ENCODE assay signal across 14 cellular contexts in the genomic region with DNA sequence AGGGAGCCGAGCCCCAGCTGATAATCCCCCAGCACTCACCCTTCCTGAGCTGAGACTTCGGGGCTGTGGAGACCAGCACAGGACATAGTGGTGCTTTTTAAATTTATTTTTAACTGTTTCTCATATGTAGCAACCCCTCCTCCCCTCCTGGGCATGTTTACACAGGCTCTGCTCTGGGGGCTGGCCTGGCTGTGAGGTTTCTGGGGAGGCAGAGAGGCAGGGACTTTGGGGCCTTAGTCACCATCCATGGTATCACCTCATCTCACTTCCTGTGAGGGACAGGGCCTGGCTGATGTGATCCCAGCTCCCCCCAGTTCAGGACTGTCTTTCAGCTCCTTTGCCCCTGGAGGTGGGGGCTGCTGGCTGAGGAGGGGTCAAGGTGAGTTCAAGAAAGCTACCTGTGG. TPM values are rescaled to one million over a fixed set of nuclear protein-coding genes. Genes with fewer than 3 reads are reported as not detected.
DNase-seq lines count a peak whose midpoint lies in the region; ATAC-seq and TF ChIP-seq lines count a peak whose summit lies in the region.
"Had no signal": no experiment of that assay in that cellular context is flagged by ENCODE, and none has a peak within 500 bp of the region (broad histone marks: within the 10 kb centered on the region; RNA-seq: fewer than 3 reads in every experiment).

No MANE protein-coding gene starts in this region.

- ATAC-seq in heart left ventricle (no peak), Right ventricle myocardium inferior (no peak)
- ATAC-seq: HepG2 had no signal

- CTCF ChIA-PET in OCI-LY7 (lab: Charles Lee; ENCODE audit: unreplicated experiment) = no interaction called here

- peak overlapping the region; percentile 28 for H3K27ac Mint-ChIP-seq in activated T-helper 1 cell treated with anti-CD3 and anti-CD28 coated beads, Interleukin-12 subunit alpha, Interleukin-12 subunit beta, Interleukin-2, Interleukin-4 antibody, amounts not matched to agents 30 ng/mL and 10 ng/mL and 1 ng/mL, durations not matched to agents 14 hours and 24 hours and 36 hours

- BruUV-seq in OCI-LY7 (replicated peaks; lab: Mats Ljungman, UMichigan) = no TSS peak

- H3K36me3 Mint-ChIP-seq in activated T-helper 1 cell treated with anti-CD3 and anti-CD28 coated beads, Interleukin-12 subunit alpha, Interleukin-12 subunit beta, Interleukin-2, Interleukin-4 antibody, amounts not matched to agents 30 ng/mL and 10 ng/mL and 1 ng/mL, durations not matched to agents 14 hours and 24 hours and 36 hours (ENCODE audit: low read depth) = peaks cover 20% of the 10 kb centered on the region

- H3K4me2 ChIP-seq in OCI-LY7 (ENCODE audit: low read length) = no peak overlapping the region

- no peaks in the 10 kb centered on the region for H4K20me1 ChIP-seq in OCI-LY7 (ENCODE audit: insufficient read depth, low read length)

- H3K36me3 ChIP-seq in heart left ventricle (peaks cover 0 to 64% (median 41%) of the 10 kb centered on the region in 9 donors), right atrium auricular region (peaks cover 39% of the 10 kb centered on the region), uterus (no peaks in the 10 kb centered on the region), OCI-LY7 (ENCODE audit: insufficient read depth, low read length) (peaks cover 18% of the 10 kb centered on the region)

- H3K4me1 ChIP-seq in heart left ventricle (peaks cover 0 to 78% (median 53%) of the 10 kb centered on the region in 12 donors), right atrium auricular region (peaks cover 0 to 84% of the 10 kb centered on the region in 2 donors), uterus (no peaks in the 10 kb centered on the region), OCI-LY7 (ENCODE audit: insufficient read depth, low read length, poor library complexity, severe bottlenecking) (no peaks in the 10 kb centered on the region)

- H3K27ac ChIP-seq in heart left ventricle (peak overlapping the region; percentile 2 to 79 (median 44)), right atrium auricular region (peak overlapping the region; percentile 65 to 77), uterus (peak overlapping the region; percentile 7 to 39), OCI-LY7 (ENCODE audit: low read depth, low read length, poor library complexity, severe bottlenecking) (no peak overlapping the region)
- H3K27ac ChIP-seq: vagina had no signal

- H3K4me3 Mint-ChIP-seq in activated T-helper 1 cell treated with anti-CD3 and anti-CD28 coated beads, Interleukin-12 subunit alpha, Interleukin-12 subunit beta, Interleukin-2, Interleukin-4 antibody, amounts not matched to agents 30 ng/mL and 10 ng/mL and 1 ng/mL, durations not matched to agents 14 hours and 24 hours and 36 hours = no peak overlapping the region
- H3K4me3 Mint-ChIP-seq: immature natural killer cell had no signal

- no peaks in the 10 kb centered on the region for H3K27me3 ChIP-seq in heart left ventricle
- no peaks in the 10 kb centered on the region for H3K27me3 ChIP-seq in right atrium auricular region
- H3K27me3 ChIP-seq in uterus = no peaks in the 10 kb centered on the region
- H3K27me3 ChIP-seq: vagina had no signal

- WGBS in heart left ventricle, 4 donors = 60 to 81% (median 73%) methylated on average over 2 of the region's 2 CpGs

- no peak overlapping the region for H3K4me3 ChIP-seq in heart left ventricle
- H3K4me3 ChIP-seq in right atrium auricular region = no peak overlapping the region
- no peak overlapping the region for H3K4me3 ChIP-seq in uterus
- no peak overlapping the region for H3K4me3 ChIP-seq in OCI-LY7 (ENCODE audit: low read depth, low read length, poor library complexity, severe bottlenecking)
- H3K4me3 ChIP-seq: vagina had no signal

- H3K4me1 Mint-ChIP-seq in activated T-helper 1 cell treated with anti-CD3 and anti-CD28 coated beads, Interleukin-12 subunit alpha, Interleukin-12 subunit beta, Interleukin-2, Interleukin-4 antibody, amounts not matched to agents 30 ng/mL and 10 ng/mL and 1 ng/mL, durations not matched to agents 14 hours and 24 hours and 36 hours (ENCODE audit: low read depth) = peaks cover 49% of the 10 kb centered on the region

- H3K27me3 Mint-ChIP-seq in activated T-helper 1 cell treated with anti-CD3 and anti-CD28 coated beads, Interleukin-12 subunit alpha, Interleukin-12 subunit beta, Interleukin-2, Interleukin-4 antibody, amounts not matched to agents 30 ng/mL and 10 ng/mL and 1 ng/mL, durations not matched to agents 14 hours and 24 hours and 36 hours (ENCODE audit: insufficient read depth) = no peaks in the 10 kb centered on the region

- DNase-seq in heart left ventricle (no peak), Right ventricle myocardium inferior (ENCODE audit: missing footprints) (no peak), right atrium auricular region (ENCODE audit: low spot score) (no peak), uterus (no peak), OCI-LY7 (ENCODE audit: low spot score) (no peak), NCI-H82 treated with DMSO at 0.1 percent for 48 hours (lab: John Stamatoyannopoulos, UW; ENCODE audit: unreplicated experiment) (no peak), NOMO-1 (lab: John Stamatoyannopoulos, UW; ENCODE audit: unreplicated experiment in 2 of 2) (no peak)
- no peak for DNase-seq in activated T-helper 1 cell treated with anti-CD3 and anti-CD28 coated beads, Interleukin-12 subunit alpha, Interleukin-12 subunit beta, Interleukin-2, Interleukin-4 antibody, amounts not matched to agents 30 ng/mL and 10 ng/mL and 1 ng/mL, durations not matched to agents 14 hours and 24 hours and 36 hours (ENCODE audit: low spot score)
- DNase-seq: DMS79 treated with DMSO at 0.1 percent for 48 hours, immature natural killer cell, NCI-H1417, NCI-H345 had no signal

- no peaks in the 10 kb centered on the region for H3K9me2 ChIP-seq in OCI-LY7 (ENCODE audit: insufficient read depth, low read length)

- no peaks in the 10 kb centered on the region for H3K9me3 Mint-ChIP-seq in activated T-helper 1 cell treated with anti-CD3 and anti-CD28 coated beads, Interleukin-12 subunit alpha, Interleukin-12 subunit beta, Interleukin-2, Interleukin-4 antibody, amounts not matched to agents 30 ng/mL and 10 ng/mL and 1 ng/mL, durations not matched to agents 14 hours and 24 hours and 36 hours
- H3K9me3 Mint-ChIP-seq: immature natural killer cell had no signal

- POLR2A ChIA-PET in OCI-LY7 (lab: Charles Lee) = interaction anchor here (1.4 kb wide), 1 partner anchor 12 kb away, joined by 3 read pairs; no protein-coding TSS in a partner anchor

- H3K9me3 ChIP-seq in heart left ventricle (no peaks in the 10 kb centered on the region), right atrium auricular region (no peaks in the 10 kb centered on the region), uterus (no peaks in the 10 kb centered on the region), OCI-LY7 (ENCODE audit: low read length) (no peaks in the 10 kb centered on the region)
- H3K9me3 ChIP-seq: vagina had no signal

- intact Hi-C loops in heart left ventricle (cut with DNase I) (loop anchor here in 2 of 10 donors (2.0 kb wide), 2 partner anchors 17 to 69 kb away; no protein-coding TSS in a partner anchor), Right ventricle myocardium inferior (cut with DNase I) (no loop called here), uterus (cut with DNase I; ENCODE audit: low total_unique reads) (loop anchor here (5.0 kb wide), 1 partner anchor 69 kb away; no protein-coding TSS in a partner anchor), OCI-LY7 (cut with micrococcal nuclease; ENCODE audit: unreplicated experiment) (no loop called here)
- intact Hi-C loops in activated T-helper 1 cell treated with anti-CD3 and anti-CD28 coated beads, Interleukin-12 subunit alpha, Interleukin-12 subunit beta, Interleukin-2, Interleukin-4 antibody, amounts not matched to agents 30 ng/mL and 10 ng/mL and 1 ng/mL, durations not matched to agents 14 hours and 24 hours and 36 hours (cut with micrococcal nuclease) = loop anchor here (1.0 to 2.0 kb wide), 2 partner anchors 13 to 31 kb away; partner anchors contain the start of gene ANGEL1

- TF ChIP-seq CTCF in heart left ventricle (IDR thresholded peaks at IDR 0.05) = no peak
- no peak for TF ChIP-seq CTCF in right atrium auricular region (IDR thresholded peaks at IDR 0.05)
- TF ChIP-seq CTCF in uterus (IDR thresholded peaks at IDR 0.05) = no peak
- TF ChIP-seq CTCF in OCI-LY7 (conservative IDR thresholded peaks at IDR 0.05; ENCODE audit: low read length) = no peak

- no peaks in the 10 kb centered on the region for H3K79me2 ChIP-seq in OCI-LY7 (ENCODE audit: insufficient read depth, low read depth, low read length)

- no peak overlapping the region for H2AFZ ChIP-seq in OCI-LY7 (ENCODE audit: low read length)

- TF ChIP-seq POLR2A in heart left ventricle (IDR thresholded peaks at IDR 0.05) (no peak), uterus (IDR thresholded peaks at IDR 0.05) (no peak)

RNA-seq across cellular contexts. Expression of gene VASH1, which starts 20.4 kb away (rescaled TPM):
- total RNA-seq in heart left ventricle = 10 to 100 TPM in 6 of 9 donors, 1 to 10 TPM in 3; 7.8 to 30.8 (median 11.1) TPM
- polyA plus RNA-seq in heart left ventricle = 10 to 100 TPM in 1 of 2 donors, 1 to 10 TPM in 1; 9.9 to 25.2 TPM
- total RNA-seq in Right ventricle myocardium inferior = 14.4 TPM
- total RNA-seq in activated T-helper 1 cell treated with anti-CD3 and anti-CD28 coated beads, Interleukin-12 subunit alpha, Interleukin-12 subunit beta, Interleukin-2, Interleukin-4 antibody, amounts not matched to agents 30 ng/mL and 10 ng/mL and 1 ng/mL, durations not matched to agents 14 hours and 24 hours and 36 hours = 6.1 and 7.1 TPM in 2 replicates
- 10 to 100 TPM; 14.3 to 26.1 TPM for total RNA-seq in right atrium auricular region
- 10 to 100 TPM in 3 of 4 donors, 1 to 10 TPM in 1; 3.6 to 23.4 (median 16.4) TPM for total RNA-seq in uterus
- not detected in 2 replicates for total RNA-seq in OCI-LY7 (2014; rRNA removed; shearing (Covaris generic))
- total RNA-seq in OCI-LY7 (2022) = not detected in 2 replicates

RNA-seq across cellular contexts. Expression of gene ANGEL1, which starts 31.0 kb away (rescaled TPM):
- total RNA-seq in heart left ventricle = 10 to 100 TPM in 8 of 9 donors, 1 to 10 TPM in 1; 9.3 to 16.3 (median 13.8) TPM
- polyA plus RNA-seq in heart left ventricle = 10 to 100 TPM in 1 of 2 donors, 1 to 10 TPM in 1; 9.5 to 10.7 TPM
- total RNA-seq in Right ventricle myocardium inferior = 10.5 TPM
- total RNA-seq in activated T-helper 1 cell treated with anti-CD3 and anti-CD28 coated beads, Interleukin-12 subunit alpha, Interleukin-12 subunit beta, Interleukin-2, Interleukin-4 antibody, amounts not matched to agents 30 ng/mL and 10 ng/mL and 1 ng/mL, durations not matched to agents 14 hours and 24 hours and 36 hours = 14.1 and 14.8 TPM in 2 replicates
- total RNA-seq in right atrium auricular region = 10 to 100 TPM; 19.6 to 23.6 TPM
- total RNA-seq in uterus = 10 to 100 TPM in 2 of 4 donors, 1 to 10 TPM in 2; 4.1 to 24.4 (median 10.5) TPM
- total RNA-seq in OCI-LY7 (2014; rRNA removed; shearing (Covaris generic)) = 16.1 and 17.6 TPM in 2 replicates
- 33.7 and 36.4 TPM in 2 replicates for total RNA-seq in OCI-LY7 (2022)

RNA-seq across cellular contexts. Expression of gene LRRC74A, which starts 44.6 kb away (rescaled TPM):
- not detected for total RNA-seq in heart left ventricle
- polyA plus RNA-seq in heart left ventricle = not detected
- not detected for total RNA-seq in Right ventricle myocardium inferior
- not detected in 2 replicates for total RNA-seq in activated T-helper 1 cell treated with anti-CD3 and anti-CD28 coated beads, Interleukin-12 subunit alpha, Interleukin-12 subunit beta, Interleukin-2, Interleukin-4 antibody, amounts not matched to agents 30 ng/mL and 10 ng/mL and 1 ng/mL, durations not matched to agents 14 hours and 24 hours and 36 hours
- not detected for total RNA-seq in right atrium auricular region
- total RNA-seq in uterus = not detected
- total RNA-seq in OCI-LY7 (2014; rRNA removed; shearing (Covaris generic)) = not detected in 2 replicates
- not detected in 2 replicates for total RNA-seq in OCI-LY7 (2022)
- total RNA-seq: HepG2, vagina had no signal
- polyA plus RNA-seq: HepG2, immature natural killer cell had no signal

Comparison
In these comparisons a context has a peak if more than half of its experiments do, and no peak if none do; other contexts are left out.
1. intact Hi-C loops: an anchor here in activated T-helper 1 cell treated with anti-CD3 and anti-CD28 coated beads, Interleukin-12 subunit alpha, Interleukin-12 subunit beta, Interleukin-2, Interleukin-4 antibody, amounts not matched to agents 30 ng/mL and 10 ng/mL and 1 ng/mL, durations not matched to agents 14 hours and 24 hours and 36 hours (1.0 to 2.0 kb wide) and uterus (5.0 kb wide); none called in Right ventricle myocardium inferior and OCI-LY7.